ENCODE assay signal across 16 cellular contexts in the genomic region with DNA sequence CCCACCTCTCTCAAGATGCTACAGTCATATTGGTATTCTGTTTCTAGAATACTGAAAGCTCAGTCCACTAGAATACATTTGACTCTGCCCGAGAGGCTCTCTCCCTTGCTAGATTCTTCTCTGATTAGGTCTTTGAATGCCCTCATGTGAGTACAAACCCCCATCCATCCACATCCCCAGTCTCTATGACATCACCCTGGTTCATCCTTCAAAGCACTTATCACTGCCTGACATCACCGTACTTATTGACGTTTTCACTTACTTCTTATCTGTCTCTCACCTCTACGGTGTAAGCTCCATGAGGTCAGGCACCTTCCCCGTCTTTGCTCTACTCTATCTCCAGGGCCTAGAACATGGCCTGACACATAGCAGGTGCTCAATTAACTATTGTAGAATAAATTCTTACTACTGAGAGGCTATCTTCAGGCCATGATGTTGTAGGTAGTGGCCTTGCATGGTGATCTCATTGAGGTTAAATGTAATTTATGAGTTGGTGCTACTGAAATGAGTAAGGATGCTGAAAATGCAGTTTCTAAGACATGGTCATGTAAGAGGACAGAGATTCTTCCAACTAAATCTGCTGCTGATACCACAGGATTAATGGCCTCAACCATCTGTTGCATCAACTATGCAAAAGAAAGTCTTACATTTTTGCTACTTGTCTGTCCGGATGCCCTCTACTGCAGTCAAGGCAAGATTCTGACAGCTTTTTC. TPM values are rescaled to one million over a fixed set of nuclear protein-coding genes. Genes with fewer than 3 reads are reported as not detected.
"Had no signal": no experiment of that assay in that cellular context is flagged by ENCODE, and none has a peak within 500 bp of the region (broad histone marks: within the 10 kb centered on the region; RNA-seq: fewer than 3 reads in every experiment).

No MANE protein-coding gene starts in this region.

- H2AFZ ChIP-seq: parathyroid adenoma had no signal

- DNase-seq: activated CD4-positive, alpha-beta T cell treated with anti-CD3 and anti-CD28 coated beads for 1 hour; activated naive CD4-positive, alpha-beta T cell treated with anti-CD3 and anti-CD28 coated beads, Interleukin-2, amount 50 U/mL, for 16 hours; adrenal gland; dorsolateral prefrontal cortex; hippocampal formation; left ventricle myocardium inferior; naive B cell; stimulated activated CD4-positive, alpha-beta T cell treated with anti-CD3 and anti-CD28 coated beads, Interleukin-2, amount 100 ng/mL, for 48 hours; stimulated activated naive B cell treated with anti-CD40 and anti-IgM and Interleukin-4, amounts not matched to agents 10 μg/mL and 1 μg/mL and 100 μg/mL, for 72 hours; substantia nigra had no signal

- H3K79me2 ChIP-seq: parathyroid adenoma had no signal

- ATAC-seq: stimulated activated naive B cell treated with anti-CD40 and anti-IgM and Interleukin-4, amounts not matched to agents 10 μg/mL and 1 μg/mL and 100 μg/mL, for 72 hours had no signal

- H3K4me1 ChIP-seq: adrenal gland, left ventricle myocardium inferior, parathyroid adenoma, tibial nerve, vagina had no signal

- H3K27me3 Mint-ChIP-seq: naive B cell; stimulated activated naive B cell treated with anti-CD40 and anti-IgM and Interleukin-4, amounts not matched to agents 10 μg/mL and 1 μg/mL and 100 μg/mL, for 72 hours had no signal

- H3K27ac ChIP-seq: adrenal gland, cardiac muscle cell, dorsolateral prefrontal cortex, left ventricle myocardium inferior, parathyroid adenoma, tibial nerve, vagina had no signal

- H3K4me3 Mint-ChIP-seq: naive B cell; stimulated activated naive B cell treated with anti-CD40 and anti-IgM and Interleukin-4, amounts not matched to agents 10 μg/mL and 1 μg/mL and 100 μg/mL, for 72 hours had no signal

- H3K4me1 Mint-ChIP-seq: naive B cell had no signal

- H3K27ac Mint-ChIP-seq: stimulated activated naive B cell treated with anti-CD40 and anti-IgM and Interleukin-4, amounts not matched to agents 10 μg/mL and 1 μg/mL and 100 μg/mL, for 72 hours had no signal

- H3K9me3 ChIP-seq: adrenal gland, left ventricle myocardium inferior, tibial nerve, vagina had no signal

- H3K27me3 ChIP-seq: adrenal gland, cardiac muscle cell, dorsolateral prefrontal cortex, tibial nerve, vagina had no signal

- H3K4me3 ChIP-seq: adrenal gland, cardiac muscle cell, dorsolateral prefrontal cortex, left ventricle myocardium inferior, tibial nerve, vagina had no signal

RNA-seq across cellular contexts. Expression of a gene that starts 54.3 kb away (rescaled TPM):
- total RNA-seq: left ventricle myocardium inferior, mononuclear cell, tibial nerve had no signal
- polyA plus RNA-seq: keratinocyte had no signal
